Comparison of ENCODE assay signal across 13 cellular contexts in genomic region chr22:27476729-27477128, GRCh38.
A peak's percentile ranks its signal among the peaks of the same experiment; 100 is the strongest.
DNase-seq lines count a peak whose midpoint lies in the region; ATAC-seq and TF ChIP-seq lines count a peak whose summit lies in the region.
"Had no signal": no experiment of that assay in that cellular context is flagged by ENCODE, and none has a peak within 500 bp of the region (broad histone marks: within the 10 kb centered on the region; RNA-seq: fewer than 3 reads in every experiment).

No MANE protein-coding gene starts in this region.

- H3K9me3 Mint-ChIP-seq in neural progenitor cell: peaks cover 3% of the 10 kb centered on the region
- H3K9me3 Mint-ChIP-seq: activated T-helper 1 cell treated with anti-CD3 and anti-CD28 coated beads, Interleukin-12 subunit alpha, Interleukin-12 subunit beta, Interleukin-2, Interleukin-4 antibody, amounts not matched to agents 30 ng/mL and 10 ng/mL and 1 ng/mL, durations not matched to agents 14 hours and 24 hours and 36 hours had no signal

- no peak overlapping the region for H3K9ac ChIP-seq in neural progenitor cell

- H3K4me3 ChIP-seq in neural progenitor cell: no peak overlapping the region

- TF ChIP-seq CTCF in neural progenitor cell (IDR thresholded peaks at IDR 0.05): no peak

- peak overlapping the region; percentile 11 for H3K27ac ChIP-seq in neural progenitor cell

- H3F3A ChIP-seq in neural progenitor cell (ENCODE audit: low read depth): peaks cover 22% of the 10 kb centered on the region

- H3K27me3 Mint-ChIP-seq in neural progenitor cell (ENCODE audit: insufficient read depth, low read depth): peaks cover 16% of the 10 kb centered on the region
- H3K27me3 Mint-ChIP-seq: CD4-positive, CD25-positive, alpha-beta regulatory T cell had no signal

- H3K4me1 ChIP-seq in neural progenitor cell: peaks cover 51% of the 10 kb centered on the region

- H3K27me3 ChIP-seq in neural progenitor cell: no peaks in the 10 kb centered on the region

- no peak overlapping the region for H2AFZ ChIP-seq in neural progenitor cell (replicated peaks)

- ATAC-seq in esophagus mucosa (peak; percentile 78), HG02970 (IDR thresholded peaks at IDR 0.05; ENCODE audit: low FRiP score, unreplicated experiment) (no peak), left colon (no peak)

- no peak overlapping the region for H3K4me3 Mint-ChIP-seq in neural progenitor cell
- H3K4me3 Mint-ChIP-seq: activated T-helper 1 cell treated with anti-CD3 and anti-CD28 coated beads, Interleukin-12 subunit alpha, Interleukin-12 subunit beta, Interleukin-2, Interleukin-4 antibody, amounts not matched to agents 30 ng/mL and 10 ng/mL and 1 ng/mL, durations not matched to agents 14 hours and 24 hours and 36 hours; CD4-positive, CD25-positive, alpha-beta regulatory T cell had no signal

- peak overlapping the region; percentile 48 for H3K4me2 ChIP-seq in neural progenitor cell

- DNase-seq in EH (ENCODE audit: low read depth): peak; percentile 71
- DNase-seq in RPMI7951 (ENCODE audit: low read depth): peak; percentile 79
- no peak for DNase-seq in neural progenitor cell (ENCODE audit: low spot score)
- DNase-seq in NCI-H2171 treated with DMSO at 0.1 percent for 48 hours (lab: John Stamatoyannopoulos, UW): no peak
- no peak for DNase-seq in COLO668 (lab: John Stamatoyannopoulos, UW; ENCODE audit: unreplicated experiment)
- no peak for DNase-seq in left colon
- DNase-seq: activated CD4-positive, CD25-positive, alpha-beta regulatory T cell; CD4-positive, CD25-positive, alpha-beta regulatory T cell; head of caudate nucleus; NCI-H2081 had no signal

- no peaks in the 10 kb centered on the region for H4K20me1 ChIP-seq in neural progenitor cell (ENCODE audit: low read depth)

- no peaks in the 10 kb centered on the region for H3K9me3 ChIP-seq in neural progenitor cell (ENCODE audit: low read depth)

- intact Hi-C loops in left colon (cut with DNase I, micrococcal nuclease): no loop called here

- peaks cover 67% of the 10 kb centered on the region for H3K4me1 Mint-ChIP-seq in neural progenitor cell
- H3K4me1 Mint-ChIP-seq: CD4-positive, CD25-positive, alpha-beta regulatory T cell had no signal

- no peaks in the 10 kb centered on the region for H3K36me3 ChIP-seq in neural progenitor cell

- no peaks in the 10 kb centered on the region for H3K36me3 Mint-ChIP-seq in neural progenitor cell
- H3K36me3 Mint-ChIP-seq: CD4-positive, CD25-positive, alpha-beta regulatory T cell had no signal

- peak overlapping the region; percentile 99 for H3K27ac Mint-ChIP-seq in neural progenitor cell
- H3K27ac Mint-ChIP-seq: activated T-helper 1 cell treated with anti-CD3 and anti-CD28 coated beads, Interleukin-12 subunit alpha, Interleukin-12 subunit beta, Interleukin-2, Interleukin-4 antibody, amounts not matched to agents 30 ng/mL and 10 ng/mL and 1 ng/mL, durations not matched to agents 14 hours and 24 hours and 36 hours; CD4-positive, CD25-positive, alpha-beta regulatory T cell had no signal

- no peaks in the 10 kb centered on the region for H3K79me2 ChIP-seq in neural progenitor cell (ENCODE audit: low read depth)

Comparison
In these comparisons a context has a peak if more than half of its experiments do, and no peak if none do; other contexts are left out.
1. DNase-seq: peak in EH (single experiment) and RPMI7951 (single experiment); none in neural progenitor cell (single experiment), NCI-H2171 treated with DMSO at 0.1 percent for 48 hours (single experiment), COLO668 (single experiment) and left colon (0 of 2).